In the genomic region with DNA sequence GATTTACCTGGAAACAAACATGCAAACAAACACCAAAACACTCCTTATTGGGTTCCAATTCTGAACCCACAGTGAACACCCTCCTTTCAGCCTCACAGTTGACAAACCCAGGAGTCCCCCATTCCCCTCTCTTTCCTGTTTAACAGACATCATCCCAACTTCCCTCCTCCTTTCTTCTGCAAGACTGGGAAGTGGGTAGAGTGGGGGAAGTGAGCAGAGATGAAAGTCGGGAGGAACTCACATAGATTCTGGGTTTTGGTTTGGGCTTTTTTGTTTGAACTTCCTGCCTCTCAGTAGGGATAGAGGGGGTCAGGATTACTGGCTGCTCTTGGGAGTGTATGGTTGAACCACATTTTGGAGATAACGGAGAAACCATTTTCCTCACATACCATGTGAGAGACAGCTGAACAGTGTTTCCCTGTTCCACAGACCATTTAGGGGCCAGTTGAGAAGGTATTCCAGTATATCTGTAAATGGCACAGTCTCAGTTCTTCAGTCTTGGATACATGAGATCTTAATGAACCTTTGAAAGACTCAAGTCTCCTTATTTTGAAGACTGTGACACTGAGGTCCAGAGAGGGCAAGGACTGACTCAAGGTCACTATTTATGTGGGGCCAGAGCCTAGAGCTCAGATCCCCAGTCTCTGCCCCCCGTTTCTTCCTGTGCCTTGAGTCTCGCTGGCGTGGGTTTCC, we compare ENCODE assay signal across 8 cellular contexts. TPM values are rescaled to one million over a fixed set of nuclear protein-coding genes. Genes with fewer than 3 reads are reported as not detected.
DNase-seq lines count a peak whose midpoint lies in the region; ATAC-seq and TF ChIP-seq lines count a peak whose summit lies in the region.

No MANE protein-coding gene starts in this region.

- intact Hi-C loops in spleen (cut with DNase I; ENCODE audit: low total_unique reads), result loop anchor here (10.0 kb wide), 2 partner anchors 113 to 153 kb away; no protein-coding TSS in a partner anchor

- ATAC-seq in GM19395 (IDR thresholded peaks at IDR 0.05; ENCODE audit: unreplicated experiment), result peak; percentile 29
- peak; percentile 16 for ATAC-seq in HG03520 (IDR thresholded peaks at IDR 0.05; ENCODE audit: unreplicated experiment)

- TF ChIP-seq CTCF in spleen (IDR thresholded peaks at IDR 0.05 in 8 of 11, conservative IDR thresholded peaks at IDR 0.05 in 3 of 11), result no peak

- H3K4me1 ChIP-seq in duodenal mucosa (ENCODE audit: control insufficient read depth in 1 of 2, insufficient read depth in 2 of 2, low read length in 2 of 2) (peaks cover 15 to 29% of the 10 kb centered on the region in 2 donors), spleen (peaks cover 0 to 80% (median 44%) of the 10 kb centered on the region in 6 donors)

- H3K9me3 ChIP-seq in duodenal mucosa (ENCODE audit: control insufficient read depth in 1 of 2, low read length in 2 of 2), result no peaks in the 10 kb centered on the region
- H3K9me3 ChIP-seq in spleen, result no peaks in the 10 kb centered on the region

- H3K36me3 ChIP-seq in duodenal mucosa (ENCODE audit: control insufficient read depth in 1 of 2, insufficient read depth in 2 of 2, low read length in 2 of 2), result no peaks in the 10 kb centered on the region
- peaks cover 0 to 28% (median 0%) of the 10 kb centered on the region in 6 donors for H3K36me3 ChIP-seq in spleen

- 13 to 23% (median 18%) methylated on average over 5 of the region's 5 CpGs for WGBS in spleen, 5 donors

- H3K27ac ChIP-seq in duodenal mucosa (ENCODE audit: low read depth, low read length) (no peak overlapping the region), spleen (peak overlapping the region in 5 of 8 donors; percentile 3 to 63 (median 41))

- H3K27me3 ChIP-seq in duodenal mucosa (ENCODE audit: control insufficient read depth in 1 of 2, insufficient read depth in 2 of 2, low read length in 2 of 2), result peaks cover 5 to 7% of the 10 kb centered on the region in 2 donors
- H3K27me3 ChIP-seq in spleen (replicated peaks in 1 of 7), result no peaks in the 10 kb centered on the region

- H3K9ac ChIP-seq in duodenal mucosa (ENCODE audit: low read depth in 1 of 2, low read length in 2 of 2), result peak overlapping the region; percentile 26 to 50

- TF ChIP-seq POLR2A in spleen (IDR thresholded peaks at IDR 0.05), result no peak

- no peak for DNase-seq in spleen
- DNase-seq in NK-92 (lab: John Stamatoyannopoulos, UW; ENCODE audit: unreplicated experiment), result no peak
- no peak for DNase-seq in GM03348 (ENCODE audit: low spot score)
- DNase-seq in SIG-M5 (lab: John Stamatoyannopoulos, UW), result no peak
- DNase-seq in middle frontal gyrus (ENCODE audit: extremely low spot score, low spot score), result no peak

- H3K4me3 ChIP-seq in duodenal mucosa (ENCODE audit: low read depth in 1 of 2, low read length in 2 of 2) (peak overlapping the region; percentile 34 to 40), spleen (peak overlapping the region in 4 of 8 donors; percentile 19 to 62 (median 36))

RNA-seq across cellular contexts. Expression of a gene that starts 3.9 kb away (rescaled TPM):
- 10 to 100 TPM in 1 of 7 donors, 1 to 10 TPM in 5, under 1 TPM in 1; 0.97 to 12.5 (median 2.9) TPM for total RNA-seq in spleen
- polyA plus RNA-seq in spleen, result under 1 TPM; 0.35 to 0.47 (median 0.39) TPM

RNA-seq across cellular contexts. Expression of a gene that starts 16.4 kb away (rescaled TPM):
- total RNA-seq in spleen, result 10 to 100 TPM; 19.9 to 40.3 (median 27.2) TPM
- polyA plus RNA-seq in spleen, result 10 to 100 TPM in 2 of 3 donors, 1 to 10 TPM in 1; 7.4 to 12.5 (median 12.4) TPM

RNA-seq across cellular contexts. Expression of a gene that starts 43.2 kb away (rescaled TPM):
- total RNA-seq in spleen, result 10 to 100 TPM; 59.3 to 99.1 (median 92.8) TPM
- 10 to 100 TPM; 55.4 to 80.2 (median 76.4) TPM for polyA plus RNA-seq in spleen

RNA-seq across cellular contexts. Expression of a gene that starts 50.9 kb away (rescaled TPM):
- total RNA-seq in spleen, result 10 to 100 TPM; 20.8 to 44.9 (median 36.3) TPM
- polyA plus RNA-seq in spleen, result 1 to 10 TPM; 7.0 to 9.5 (median 9.1) TPM
